ENCODE assay signal across 35 cellular contexts in the genomic region with DNA sequence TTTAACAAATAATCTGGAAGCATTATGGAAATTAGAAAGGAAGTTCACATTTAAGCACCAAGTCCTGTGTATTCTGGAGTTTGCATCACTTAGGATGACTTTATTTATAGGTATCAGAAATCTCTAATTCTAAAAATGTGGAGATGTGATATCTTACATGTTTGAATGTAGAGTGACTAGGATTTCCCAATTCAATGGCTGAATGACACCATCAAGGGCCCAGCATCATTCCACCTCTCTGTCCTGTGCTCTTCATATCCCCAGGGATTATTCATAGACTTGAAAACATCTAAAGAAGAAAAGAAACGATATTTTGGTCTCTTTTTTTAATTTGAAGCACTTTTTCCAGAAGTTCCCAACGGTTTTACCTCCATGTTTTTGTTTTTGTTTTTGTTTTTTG.
"Had no signal": no experiment of that assay in that cellular context is flagged by ENCODE, and none has a peak within 500 bp of the region (broad histone marks: within the 10 kb centered on the region; RNA-seq: fewer than 3 reads in every experiment).

No MANE protein-coding gene starts in this region.

- H3K36me3 ChIP-seq: MG63 had no signal

- H3K4me3 ChIP-seq: MG63 had no signal

- H3K27me3 ChIP-seq: MG63 had no signal

- DNase-seq: Kasumi-1, MG63, MM.1S, MV-4-11, NCI-H1048, NCI-H1092, NCI-H1092 treated with DMSO at 0.1 percent for 48 hours, NCI-H1105, NCI-H1105 treated with DMSO at 0.1 percent for 48 hours, NCI-H1417, NCI-H1417 treated with DMSO at 0.1 percent for 48 hours, NCI-H1436, NCI-H1436 treated with DMSO at 0.1 percent for 48 hours, NCI-H146, NCI-H1694, NCI-H1694 treated with DMSO at 0.1 percent for 48 hours, NCI-H187, NCI-H187 treated with DMSO at 0.1 percent for 48 hours, NCI-H1930, NCI-H2029, NCI-H2029 treated with DMSO at 0.1 percent for 48 hours, NCI-H2081, NCI-H2081 treated with DMSO at 0.1 percent for 48 hours, NCI-H2107, NCI-H2171, NCI-H2171 treated with DMSO at 0.1 percent for 48 hours, NCI-H2227 treated with DMSO at 0.1 percent for 48 hours, NCI-H226, NCI-H345, NCI-H446, NCI-H446 treated with DMSO at 0.1 percent for 48 hours, NCI-H510A, NCI-H510A treated with DMSO at 0.1 percent for 48 hours, NCI-H524, NCI-H524 treated with DMSO at 0.1 percent for 48 hours had no signal
